ENCODE assay signal across 23 cellular contexts in the genomic region with DNA sequence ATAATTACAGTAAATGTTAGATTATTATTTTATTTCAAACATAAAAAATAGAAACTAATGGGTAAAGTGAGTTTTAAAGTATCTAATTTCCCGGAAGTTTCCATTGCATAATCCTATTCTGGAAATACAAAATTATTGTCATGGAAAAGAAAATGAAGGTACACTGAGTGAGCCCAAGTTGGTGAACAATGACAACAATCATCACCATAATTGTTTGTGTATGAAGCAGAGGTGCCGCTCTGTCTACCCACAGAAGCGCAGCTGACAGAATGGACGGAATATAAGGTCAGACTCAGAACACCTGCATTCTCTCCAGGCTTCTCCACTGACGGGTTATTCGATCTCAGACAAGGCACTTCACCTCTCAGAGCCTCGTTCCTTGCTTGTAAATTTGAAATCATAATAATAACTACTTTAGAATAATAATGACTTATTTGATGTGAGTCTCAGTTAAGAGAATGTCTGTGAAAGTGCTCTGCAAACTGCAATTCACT.
DNase-seq lines count a peak whose midpoint lies in the region; ATAC-seq and TF ChIP-seq lines count a peak whose summit lies in the region.
"Had no signal": no experiment of that assay in that cellular context is flagged by ENCODE, and none has a peak within 500 bp of the region (broad histone marks: within the 10 kb centered on the region; RNA-seq: fewer than 3 reads in every experiment).

No MANE protein-coding gene starts in this region.

- H3K4me3 ChIP-seq in HEK293 (ENCODE audit: low read depth, low read length): no peak overlapping the region
- H3K4me3 ChIP-seq in SJSA1: no peak overlapping the region
- H3K4me3 ChIP-seq: smooth muscle cell, suprapubic skin had no signal

- H3K4me1 ChIP-seq in HEK293 (ENCODE audit: control insufficient read depth, insufficient read depth, low read length) (peaks cover 10% of the 10 kb centered on the region), SJSA1 (replicated peaks) (peaks cover 19% of the 10 kb centered on the region)

- CTCF ChIA-PET in HEK293 (lab: Yijun Ruan, JAX): interaction anchor here (0.6 to 1.5 kb wide), 2 partner anchors 20 to 162 kb away, joined by 3 to 4 read pairs; no protein-coding TSS in a partner anchor
- CTCF ChIA-PET in activated CD8-positive, alpha-beta T cell treated with anti-CD3 and anti-CD28 coated beads, Interleukin-2, amount 10 ng/mL, durations not matched to agents 7 days and 5 days (lab: Charles Lee): no interaction called here

- no peaks in the 10 kb centered on the region for H3K9me3 Mint-ChIP-seq in activated CD8-positive, alpha-beta T cell treated with anti-CD3 and anti-CD28 coated beads, Interleukin-2, amount 10 ng/mL, durations not matched to agents 7 days and 5 days (ENCODE audit: insufficient read depth)
- H3K9me3 Mint-ChIP-seq: H9 had no signal

- no peaks in the 10 kb centered on the region for H3K27me3 Mint-ChIP-seq in activated CD8-positive, alpha-beta T cell treated with anti-CD3 and anti-CD28 coated beads, Interleukin-2, amount 10 ng/mL, durations not matched to agents 7 days and 5 days (ENCODE audit: low read depth)
- H3K27me3 Mint-ChIP-seq: stimulated activated memory B cell treated with anti-CD40 and anti-IgM and Interleukin-4, amounts not matched to agents 10 μg/mL and 1 μg/mL and 100 μg/mL, for 72 hours had no signal

- DNase-seq in NCI-H146 treated with DMSO at 0.1 percent for 48 hours (lab: John Stamatoyannopoulos, UW; ENCODE audit: unreplicated experiment): peak; percentile 50
- peak; percentile 57 for DNase-seq in NCI-H2196 treated with DMSO at 0.1 percent for 48 hours (lab: John Stamatoyannopoulos, UW; ENCODE audit: unreplicated experiment)
- no peak for DNase-seq in SJSA1 (ENCODE audit: low read depth in 1 of 2, low spot score in 2 of 2)
- no peak for DNase-seq in Kasumi-1 (lab: John Stamatoyannopoulos, UW)
- no peak for DNase-seq in activated CD8-positive, alpha-beta T cell treated with anti-CD3 and anti-CD28 coated beads, Interleukin-2, amount 10 ng/mL, durations not matched to agents 7 days and 5 days
- DNase-seq: activated CD4-positive, alpha-beta T cell treated with anti-CD3 and anti-CD28 coated beads for 48 hours; central memory CD4-positive, alpha-beta T cell; foreskin fibroblast; GDM1; H9; KBM-7; mesendoderm; nucleus accumbens; OCI-M1; Right ventricle myocardium superior had no signal

- no peak overlapping the region for H3K27ac Mint-ChIP-seq in activated CD8-positive, alpha-beta T cell treated with anti-CD3 and anti-CD28 coated beads, Interleukin-2, amount 10 ng/mL, durations not matched to agents 7 days and 5 days
- H3K27ac Mint-ChIP-seq: activated naive CD8-positive, alpha-beta T cell; H9; stimulated activated memory B cell treated with anti-CD40 and anti-IgM and Interleukin-4, amounts not matched to agents 10 μg/mL and 1 μg/mL and 100 μg/mL, for 72 hours had no signal

- no peak overlapping the region for H3K4me3 Mint-ChIP-seq in activated CD8-positive, alpha-beta T cell treated with anti-CD3 and anti-CD28 coated beads, Interleukin-2, amount 10 ng/mL, durations not matched to agents 7 days and 5 days
- H3K4me3 Mint-ChIP-seq: activated naive CD8-positive, alpha-beta T cell; stimulated activated memory B cell treated with anti-CD40 and anti-IgM and Interleukin-4, amounts not matched to agents 10 μg/mL and 1 μg/mL and 100 μg/mL, for 72 hours had no signal

- no peak for ATAC-seq in HG03378 (IDR thresholded peaks at IDR 0.05; ENCODE audit: unreplicated experiment)
- no peak for ATAC-seq in activated CD8-positive, alpha-beta T cell treated with anti-CD3 and anti-CD28 coated beads, Interleukin-2, amount 10 ng/mL, durations not matched to agents 7 days and 5 days
- ATAC-seq: left lobe of liver; stimulated activated memory B cell treated with anti-CD40 and anti-IgM and Interleukin-4, amounts not matched to agents 10 μg/mL and 1 μg/mL and 100 μg/mL, for 72 hours had no signal

- POLR2A ChIA-PET in HEK293 (lab: Yijun Ruan, JAX): no interaction called here
- POLR2A ChIA-PET in activated CD8-positive, alpha-beta T cell treated with anti-CD3 and anti-CD28 coated beads, Interleukin-2, amount 10 ng/mL, durations not matched to agents 7 days and 5 days (lab: Charles Lee): no interaction called here

- no peaks in the 10 kb centered on the region for H3K9me3 ChIP-seq in HEK293 (ENCODE audit: control insufficient read depth, insufficient read depth, low read depth, low read length)
- no peaks in the 10 kb centered on the region for H3K9me3 ChIP-seq in SJSA1 (replicated peaks)
- H3K9me3 ChIP-seq: suprapubic skin had no signal

- H3K27me3 ChIP-seq in SJSA1 (replicated peaks): no peaks in the 10 kb centered on the region
- H3K27me3 ChIP-seq: suprapubic skin had no signal

- no peaks in the 10 kb centered on the region for H3K4me1 Mint-ChIP-seq in activated CD8-positive, alpha-beta T cell treated with anti-CD3 and anti-CD28 coated beads, Interleukin-2, amount 10 ng/mL, durations not matched to agents 7 days and 5 days (ENCODE audit: low read depth)
- H3K4me1 Mint-ChIP-seq: stimulated activated memory B cell treated with anti-CD40 and anti-IgM and Interleukin-4, amounts not matched to agents 10 μg/mL and 1 μg/mL and 100 μg/mL, for 72 hours had no signal

- no peak for TF ChIP-seq CTCF in HEK293 (tag by site-specific recombination; IDR thresholded peaks at IDR 0.05)

- H3K36me3 Mint-ChIP-seq in activated CD8-positive, alpha-beta T cell treated with anti-CD3 and anti-CD28 coated beads, Interleukin-2, amount 10 ng/mL, durations not matched to agents 7 days and 5 days (ENCODE audit: low read depth): no peaks in the 10 kb centered on the region
- H3K36me3 Mint-ChIP-seq: activated naive CD8-positive, alpha-beta T cell; stimulated activated memory B cell treated with anti-CD40 and anti-IgM and Interleukin-4, amounts not matched to agents 10 μg/mL and 1 μg/mL and 100 μg/mL, for 72 hours had no signal

- H3K36me3 ChIP-seq in HEK293 (ENCODE audit: control insufficient read depth in 2 of 2, insufficient read depth in 1 of 2, low read length in 2 of 2) (no peaks in the 10 kb centered on the region), SJSA1 (no peaks in the 10 kb centered on the region)
- H3K36me3 ChIP-seq: suprapubic skin had no signal

- H3K27ac ChIP-seq in HEK293 (ENCODE audit: extremely low read depth, low read depth, low read length): no peak overlapping the region
- H3K27ac ChIP-seq in SJSA1: 0 out of 2 replicates have a peak overlapping the region, but pooled peaks have one; percentile 23
- H3K27ac ChIP-seq: C4-2B, suprapubic skin had no signal

TF ChIP-seq in HEK293, 187 proteins besides CTCF, POLR2A, EP300 and RAD21:
- TF ChIP-seq ZNF670 (tag by site-specific recombination; IDR thresholded peaks at IDR 0.05; ENCODE audit: low read depth) (no peak), ZSCAN16 (tag by site-specific recombination; IDR thresholded peaks at IDR 0.05) (0 out of 2 replicates have a peak, but pooled peaks have one; percentile 63), ZBTB49 (tag by site-specific recombination; IDR thresholded peaks at IDR 0.05; ENCODE audit: low read depth) (no peak), SETDB1 (IDR thresholded peaks at IDR 0.05; ENCODE audit: insufficient read length, low read length) (no peak), ZNF521 (tag by site-specific recombination; IDR thresholded peaks at IDR 0.05) (no peak), ZNF785 (tag by site-specific recombination; IDR thresholded peaks at IDR 0.05) (no peak)

Comparison
In these comparisons a context has a peak if more than half of its experiments do, and no peak if none do; other contexts are left out.
1. DNase-seq: peak in NCI-H146 treated with DMSO at 0.1 percent for 48 hours (single experiment) and NCI-H2196 treated with DMSO at 0.1 percent for 48 hours (single experiment); none in SJSA1 (0 of 2), Kasumi-1 (0 of 2) and activated CD8-positive, alpha-beta T cell treated with anti-CD3 and anti-CD28 coated beads, Interleukin-2, amount 10 ng/mL, durations not matched to agents 7 days and 5 days (single experiment).